Comparison of ENCODE assay signal across 19 cellular contexts in the genomic region with DNA sequence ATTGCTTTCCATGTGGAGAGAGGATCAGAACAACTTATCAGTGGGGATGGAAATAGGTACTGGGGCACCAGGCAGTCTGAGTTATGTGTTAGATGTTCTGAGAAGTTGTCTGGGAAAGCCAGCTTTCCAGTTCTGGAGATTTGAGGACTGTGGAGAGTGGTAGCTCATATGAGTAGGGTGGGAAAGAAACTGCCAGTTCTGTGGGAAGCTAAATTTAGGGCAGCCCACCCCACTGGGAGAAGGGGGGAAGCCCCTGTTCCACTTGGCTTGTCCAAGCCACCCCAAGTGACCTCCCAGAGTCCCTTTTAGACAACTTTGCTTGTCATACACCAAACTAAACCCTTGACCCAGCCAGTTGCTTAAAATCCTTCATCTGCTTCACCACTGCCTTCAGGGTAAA.
DNase-seq lines count a peak whose midpoint lies in the region; ATAC-seq, FAIRE-seq and TF ChIP-seq lines count a peak whose summit lies in the region.
"Had no signal": no experiment of that assay in that cellular context is flagged by ENCODE, and none has a peak within 500 bp of the region (broad histone marks: within the 10 kb centered on the region; RNA-seq: fewer than 3 reads in every experiment).

No MANE protein-coding gene starts in this region.

- H3K9me3 ChIP-seq in SK-N-SH (no peaks in the 10 kb centered on the region), GM12878 (replicated peaks; ENCODE audit: control insufficient read depth, insufficient read depth, low read length) (no peaks in the 10 kb centered on the region), tibial nerve (no peaks in the 10 kb centered on the region)
- H3K9me3 ChIP-seq: adrenal gland had no signal

- peaks cover 42% of the 10 kb centered on the region for H3F3A ChIP-seq in SK-N-SH (replicated peaks; ENCODE audit: insufficient read depth)

- DNase-seq in SK-N-SH (no peak), GM12878 (ENCODE audit: low read depth, low spot score) (no peak), mesendoderm (no peak), tibial nerve (ENCODE audit: low spot score in 2 of 2) (no peak), midbrain (lab: John Stamatoyannopoulos, UW) (no peak), posterior cingulate gyrus (no peak)
- no peak for DNase-seq in natural killer cell treated with Interleukin-12 subunit alpha and Interleukin-12 subunit beta and Interleukin-15 and Interleukin-18, amount 100 ng/mL, for 72 hours (ENCODE audit: low spot score)
- DNase-seq: adrenal gland; CD4-positive, alpha-beta memory T cell; GOT3; NCI-H1105 had no signal

- TF ChIP-seq EP300 in SK-N-SH (IDR thresholded peaks at IDR 0.05; ENCODE audit: borderline replicate concordance in 1 of 2, low read depth in 1 of 2, low read length in 1 of 2) = no peak
- TF ChIP-seq EP300 in GM12878 (IDR thresholded peaks at IDR 0.05; ENCODE audit: borderline replicate concordance in 1 of 2, control insufficient read depth in 1 of 2, low read depth in 2 of 2, low read length in 2 of 2) = no peak
- TF ChIP-seq EP300 in tibial nerve (IDR thresholded peaks at IDR 0.05) = no peak

- H3K4me1 Mint-ChIP-seq in natural killer cell treated with Interleukin-12 subunit alpha and Interleukin-12 subunit beta and Interleukin-15 and Interleukin-18, amount 100 ng/mL, for 72 hours (ENCODE audit: low read depth in 2 of 2) = peaks cover 11 to 12% of the 10 kb centered on the region in 2 donors

- H3K23ac ChIP-seq in mesendoderm (ENCODE audit: low read length) = no peak overlapping the region

- peak overlapping the region; percentile 70 for H3K18ac ChIP-seq in mesendoderm (ENCODE audit: low read length)

- in situ Hi-C loops in GM12878 (cut with MboI) = loop anchor here (25.0 kb wide), 1 partner anchor 1123 kb away; no protein-coding TSS in a partner anchor

- no peak overlapping the region for H3K4me3 Mint-ChIP-seq in natural killer cell treated with Interleukin-12 subunit alpha and Interleukin-12 subunit beta and Interleukin-15 and Interleukin-18, amount 100 ng/mL, for 72 hours
- H3K4me3 Mint-ChIP-seq: CD4-positive, alpha-beta memory T cell; T-helper 1 cell treated with Interleukin-12 subunit alpha and Interleukin-12 subunit beta and Interleukin-4 antibody, amounts not matched to agents 30 μg/mL and 1 μg/mL, for 36 hours; type B pancreatic cell; WTC11 had no signal

- H3K36me3 Mint-ChIP-seq in natural killer cell treated with Interleukin-12 subunit alpha and Interleukin-12 subunit beta and Interleukin-15 and Interleukin-18, amount 100 ng/mL, for 72 hours = no peaks in the 10 kb centered on the region
- H3K36me3 Mint-ChIP-seq: CD4-positive, alpha-beta memory T cell; type B pancreatic cell; WTC11 had no signal

- no peak overlapping the region for H4K8ac ChIP-seq in mesendoderm (ENCODE audit: low read depth, low read length)

- H3K36me3 ChIP-seq in SK-N-SH (replicated peaks in 1 of 2; ENCODE audit: control insufficient read depth in 1 of 2, insufficient read depth in 2 of 2, low read length in 1 of 2) = no peaks in the 10 kb centered on the region
- no peaks in the 10 kb centered on the region for H3K36me3 ChIP-seq in GM12878 (ENCODE audit: control insufficient read depth in 2 of 2, insufficient read depth in 2 of 2, low read length in 1 of 2)
- H3K36me3 ChIP-seq in mesendoderm (ENCODE audit: control insufficient read depth, insufficient read depth, low read length) = no peaks in the 10 kb centered on the region
- no peaks in the 10 kb centered on the region for H3K36me3 ChIP-seq in tibial nerve
- H3K36me3 ChIP-seq: adrenal gland had no signal

- peak overlapping the region; percentile 8 for H2AK5ac ChIP-seq in mesendoderm (ENCODE audit: low read length)

- H3K9me3 Mint-ChIP-seq in natural killer cell treated with Interleukin-12 subunit alpha and Interleukin-12 subunit beta and Interleukin-15 and Interleukin-18, amount 100 ng/mL, for 72 hours = no peaks in the 10 kb centered on the region
- H3K9me3 Mint-ChIP-seq: CD4-positive, alpha-beta memory T cell; T-helper 1 cell treated with Interleukin-12 subunit alpha and Interleukin-12 subunit beta and Interleukin-4 antibody, amounts not matched to agents 30 μg/mL and 1 μg/mL, for 36 hours; type B pancreatic cell; WTC11 had no signal

- intact Hi-C loops in GM12878 (cut with micrococcal nuclease; ENCODE audit: unreplicated experiment) (no loop called here), posterior cingulate gyrus (cut with DNase I) (loop anchor here (5.0 to 10.0 kb wide), 2 partner anchors 186 to 493 kb away; a partner anchor contains a TSS)

- H3K27ac ChIP-seq in SK-N-SH (ENCODE audit: low read depth in 2 of 2, low read length in 1 of 2) (peak overlapping the region; percentile 98 to 100; a peak in 3 of 4 replicates), GM12878 (ENCODE audit: control insufficient read depth, insufficient read depth) (no peak overlapping the region), mesendoderm (ENCODE audit: low read depth, low read length) (no peak overlapping the region), tibial nerve (peak overlapping the region in 3 of 4 donors; percentile 68 to 86 (median 85))

- H2BK5ac ChIP-seq in mesendoderm (ENCODE audit: low read length) = peak overlapping the region; percentile 33

- H3K4me1 ChIP-seq in SK-N-SH (ENCODE audit: control insufficient read depth in 1 of 2, insufficient read depth in 2 of 2, low read depth in 1 of 2, low read length in 1 of 2) = peaks cover 35 to 56% of the 10 kb centered on the region in 2 experiments
- peaks cover 14% of the 10 kb centered on the region for H3K4me1 ChIP-seq in GM12878 (ENCODE audit: control insufficient read depth, insufficient read depth, low read length)
- H3K4me1 ChIP-seq in mesendoderm (ENCODE audit: control insufficient read depth, low read depth, low read length) = peaks cover 23% of the 10 kb centered on the region
- peaks cover 0 to 51% (median 40%) of the 10 kb centered on the region in 4 donors for H3K4me1 ChIP-seq in tibial nerve

- SMC1A ChIA-PET in GM12878 (lab: Charles Lee; ENCODE audit: uncharacterized antibody, unreplicated experiment) = interaction anchor here (1.1 to 3.6 kb wide), 4 partner anchors 8 to 543 kb away, joined by 3 to 16 read pairs (median 4); no protein-coding TSS in a partner anchor

- no peak overlapping the region for H3K9ac ChIP-seq in SK-N-SH
- no peak overlapping the region for H3K9ac ChIP-seq in GM12878 (ENCODE audit: control insufficient read depth, insufficient read depth, low read length)
- no peak overlapping the region for H3K9ac ChIP-seq in mesendoderm (ENCODE audit: low read length)

- TF ChIP-seq RAD21 in SK-N-SH (IDR thresholded peaks at IDR 0.05; ENCODE audit: low read length) (no peak), GM12878 (IDR thresholded peaks at IDR 0.05; ENCODE audit: insufficient read depth, low read depth, low read length) (no peak)

- TF ChIP-seq POLR2A in GM12878 (IDR thresholded peaks at IDR 0.05; ENCODE audit: low read depth, low read length) = no peak
- TF ChIP-seq POLR2A in tibial nerve (IDR thresholded peaks at IDR 0.05) = no peak

- peak overlapping the region; percentile 51 for H2BK120ac ChIP-seq in mesendoderm (ENCODE audit: low read depth, low read length)

- peaks cover 0 to 8% of the 10 kb centered on the region in 2 donors for H3K27me3 Mint-ChIP-seq in natural killer cell treated with Interleukin-12 subunit alpha and Interleukin-12 subunit beta and Interleukin-15 and Interleukin-18, amount 100 ng/mL, for 72 hours
- H3K27me3 Mint-ChIP-seq: CD4-positive, alpha-beta memory T cell had no signal

- H2AFZ ChIP-seq in SK-N-SH (ENCODE audit: low read depth) (no peak overlapping the region), GM12878 (ENCODE audit: control insufficient read depth, low read depth, low read length) (peak overlapping the region; percentile 34)

- no peak overlapping the region for H4K5ac ChIP-seq in mesendoderm (ENCODE audit: low read length)

- no TSS peak for BruUV-seq in GM12878 (replicated peaks; lab: Mats Ljungman, UMichigan)

- H2BK15ac ChIP-seq in mesendoderm (replicated peaks; ENCODE audit: low read depth) = no peak overlapping the region

- no peak overlapping the region for H3K4me2 ChIP-seq in SK-N-SH
- peak overlapping the region; percentile 22; the same call in 1 of the 2 replicates for H3K4me2 ChIP-seq in GM12878 (ENCODE audit: control insufficient read depth, insufficient read depth)
- no peak overlapping the region for H3K4me2 ChIP-seq in mesendoderm (ENCODE audit: low read length)

- peak overlapping the region; percentile 48 for H3K4ac ChIP-seq in mesendoderm (ENCODE audit: low read depth, low read length)

- H3K27me3 ChIP-seq in SK-N-SH (ENCODE audit: insufficient read depth) (no peaks in the 10 kb centered on the region), GM12878 (replicated peaks in 1 of 2; ENCODE audit: control insufficient read depth in 2 of 2, insufficient read depth in 2 of 2, low read length in 1 of 2) (no peaks in the 10 kb centered on the region), mesendoderm (ENCODE audit: insufficient read depth, low read length, poor library complexity) (no peaks in the 10 kb centered on the region), tibial nerve (no peaks in the 10 kb centered on the region)
- H3K27me3 ChIP-seq: adrenal gland had no signal

- H3K79me2 ChIP-seq in SK-N-SH (ENCODE audit: insufficient read depth) (no peaks in the 10 kb centered on the region), GM12878 (ENCODE audit: control insufficient read depth, insufficient read depth, low read length) (no peaks in the 10 kb centered on the region), mesendoderm (ENCODE audit: control insufficient read depth, insufficient read depth, low read length) (no peaks in the 10 kb centered on the region)

- H3K56ac ChIP-seq in mesendoderm (ENCODE audit: low read length) = peak overlapping the region; percentile 17

- no peaks in the 10 kb centered on the region for H3K9me2 ChIP-seq in SK-N-SH

- H3K4me3 ChIP-seq in SK-N-SH (ENCODE audit: low read depth in 2 of 2, low read length in 1 of 2) = no peak overlapping the region
- H3K4me3 ChIP-seq in GM12878 = no peak overlapping the region
- H3K4me3 ChIP-seq in mesendoderm (ENCODE audit: low read length) = no peak overlapping the region
- no peak overlapping the region for H3K4me3 ChIP-seq in tibial nerve
- H3K4me3 ChIP-seq: adrenal gland, lung, skin epidermis had no signal

- no peak overlapping the region for H3K27ac Mint-ChIP-seq in natural killer cell treated with Interleukin-12 subunit alpha and Interleukin-12 subunit beta and Interleukin-15 and Interleukin-18, amount 100 ng/mL, for 72 hours
- H3K27ac Mint-ChIP-seq: T-helper 1 cell treated with Interleukin-12 subunit alpha and Interleukin-12 subunit beta and Interleukin-4 antibody, amounts not matched to agents 30 μg/mL and 1 μg/mL, for 36 hours; type B pancreatic cell had no signal

- H3K79me1 ChIP-seq in mesendoderm (ENCODE audit: low read length) = no peaks in the 10 kb centered on the region

- RAD21 ChIA-PET in GM12878 (lab: Charles Lee; ENCODE audit: unreplicated experiment) = interaction anchor here (0.9 to 1.7 kb wide), 3 partner anchors 9 to 544 kb away, joined by 3 to 9 read pairs (median 5); no protein-coding TSS in a partner anchor

- POLR2A ChIA-PET in SK-N-SH (lab: Yijun Ruan, JAX) = interaction anchor here (4.5 kb wide), 1 partner anchor 81 kb away, joined by 94 read pairs; no protein-coding TSS in a partner anchor
- POLR2A ChIA-PET in GM12878 (lab: Charles Lee) = no interaction called here

- ATAC-seq in SK-N-SH treated with all-trans-retinoic acid at 6 μM for 48 hours = no peak
- peak; percentile 44 for ATAC-seq in GM12878
- ATAC-seq in natural killer cell treated with Interleukin-12 subunit alpha and Interleukin-12 subunit beta and Interleukin-15 and Interleukin-18, amount 100 ng/mL, for 72 hours = no peak
- ATAC-seq: WTC11 had no signal

- CTCF ChIA-PET in SK-N-SH (lab: Yijun Ruan, JAX) (interaction anchor here (0.9 to 4.4 kb wide), 4 partner anchors 10 to 543 kb away, joined by 3 to 69 read pairs (median 10); no protein-coding TSS in a partner anchor), GM12878 (lab: Yijun Ruan, JAX) (interaction anchor here (1.7 kb wide), 1 partner anchor 9 kb away, joined by 20 read pairs; no protein-coding TSS in a partner anchor)

- TF ChIP-seq CTCF in SK-N-SH (IDR thresholded peaks at IDR 0.05) = no peak
- TF ChIP-seq CTCF in GM12878 (IDR thresholded peaks at IDR 0.05 in 2 of 3, conservative IDR thresholded peaks at IDR 0.05 in 1 of 3; ENCODE audit: control insufficient read depth in 2 of 3, extremely low read depth in 1 of 3, insufficient read depth in 1 of 3, low read depth in 3 of 3, low read length in 3 of 3) = no peak
- no peak for TF ChIP-seq CTCF in tibial nerve (IDR thresholded peaks at IDR 0.05)

- no peak for FAIRE-seq in GM12878 (lab: Jason Lieb, UNC)
- FAIRE-seq: endometrium, frontal cortex had no signal

- H4K20me1 ChIP-seq in SK-N-SH (ENCODE audit: insufficient read depth) (no peaks in the 10 kb centered on the region), GM12878 (ENCODE audit: control insufficient read depth, insufficient read depth) (no peaks in the 10 kb centered on the region)

Comparison
In these comparisons a context has a peak if more than half of its experiments do, and no peak if none do; other contexts are left out.
1. H3K27ac ChIP-seq: peak in SK-N-SH (2 of 2) and tibial nerve (3 of 4); none in GM12878 (single experiment) and mesendoderm (single experiment).